ENCODE assay signal across 8 cellular contexts in the genomic region with DNA sequence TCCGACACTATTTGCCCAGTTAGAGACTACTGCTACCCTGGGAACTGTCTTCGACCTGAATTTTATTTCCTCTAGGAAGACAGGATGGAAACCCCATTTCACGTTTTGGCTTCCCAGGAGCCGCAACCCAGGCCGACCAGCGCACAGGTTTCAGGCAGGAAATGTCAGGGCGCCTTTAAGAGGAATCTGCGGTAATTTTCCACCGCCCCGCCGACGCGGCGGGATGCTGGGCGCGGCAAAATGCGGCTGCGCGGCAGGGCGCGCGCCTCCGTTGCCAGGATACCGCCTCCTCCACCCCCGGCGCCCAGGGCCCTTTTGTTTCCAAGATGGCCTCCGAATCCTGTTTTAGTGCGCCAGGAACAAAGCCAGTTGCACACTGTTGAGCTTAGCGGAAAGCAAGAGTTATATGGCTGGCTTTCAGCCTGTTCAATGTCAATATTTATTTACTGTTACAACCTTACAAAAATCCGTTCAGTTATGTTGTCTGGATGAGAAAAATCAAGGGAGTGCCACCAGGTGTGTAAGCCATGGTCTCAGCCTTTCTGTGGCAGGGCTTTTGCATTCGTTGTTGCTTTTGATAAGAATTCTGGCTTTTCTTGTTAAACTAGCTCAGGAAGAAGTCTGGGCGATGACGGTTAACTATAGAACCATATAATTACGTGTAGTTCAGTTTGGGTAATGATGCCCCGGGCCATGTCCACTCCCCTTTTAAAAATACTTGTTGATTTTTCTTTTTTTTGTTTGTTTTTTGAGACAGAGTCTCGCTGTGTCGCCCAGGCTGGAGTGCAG.
DNase-seq lines count a peak whose midpoint lies in the region; ATAC-seq, FAIRE-seq and TF ChIP-seq lines count a peak whose summit lies in the region.

No MANE protein-coding gene starts in this region.

- 13 to 14% methylated on average over 37 of the region's 37 CpGs for WGBS in heart right ventricle, 2 donors
- 10 to 12% methylated on average over 35 to 36 of the region's 37 CpGs for WGBS in upper lobe of left lung, 2 donors

- H3K9me3 ChIP-seq in adipocyte (ENCODE audit: control insufficient read depth, low read length) (no peaks in the 10 kb centered on the region), heart right ventricle (no peaks in the 10 kb centered on the region), upper lobe of left lung (no peaks in the 10 kb centered on the region)

- H3K9ac ChIP-seq in adipocyte (ENCODE audit: low read length), result peak overlapping the region; percentile 88

- peak overlapping the region; percentile 83 for H3K4me3 ChIP-seq in adipocyte (ENCODE audit: low read length)
- H3K4me3 ChIP-seq in heart right ventricle, result peak overlapping the region in 9 of 10 donors; percentile 25 to 57 (median 52)
- peak overlapping the region in 3 of 4 donors; percentile 26 to 49 (median 46) for H3K4me3 ChIP-seq in upper lobe of left lung

- peaks cover 15% of the 10 kb centered on the region for H3K4me1 ChIP-seq in adipocyte (ENCODE audit: control insufficient read depth, insufficient read depth, low read length)
- peaks cover 0 to 32% (median 13%) of the 10 kb centered on the region in 9 donors for H3K4me1 ChIP-seq in heart right ventricle
- peaks cover 16 to 35% (median 27%) of the 10 kb centered on the region in 4 donors for H3K4me1 ChIP-seq in upper lobe of left lung

- DNase-seq in GM12892 (ENCODE audit: insufficient read length) (peak; percentile 91), NCI-H1417 treated with DMSO at 0.1 percent for 48 hours (lab: John Stamatoyannopoulos, UW) (peak; percentile 92), SW480 (ENCODE audit: low spot score) (peak; percentile 93), adipocyte (ENCODE audit: low read depth) (peak; percentile 98), heart right ventricle (peak; percentile 93), posterior vena cava (ENCODE audit: low spot score) (peak; percentile 97), upper lobe of left lung (peak; percentile 92 to 97)

- peak; percentile 83 for FAIRE-seq in GM12892 (lab: Jason Lieb, UNC)

- peak in 1 of 4 donors; percentile 50 for TF ChIP-seq EP300 in upper lobe of left lung (IDR thresholded peaks at IDR 0.05)

- TF ChIP-seq CTCF in heart right ventricle (IDR thresholded peaks at IDR 0.05) (no peak), upper lobe of left lung (IDR thresholded peaks at IDR 0.05) (peak in 2 of 6 experiments; percentile 9 to 29)

- peak; percentile 71 for ATAC-seq in HG02840 (IDR thresholded peaks at IDR 0.05; ENCODE audit: low FRiP score, unreplicated experiment)
- ATAC-seq in heart right ventricle, result peak; percentile 95 to 99 (median 98)
- ATAC-seq in upper lobe of left lung (ENCODE audit: low FRiP score in 2 of 2), result peak; percentile 93 to 98

- H3K36me3 ChIP-seq in adipocyte (ENCODE audit: control insufficient read depth, insufficient read depth, low read length, severe bottlenecking) (no peaks in the 10 kb centered on the region), heart right ventricle (no peaks in the 10 kb centered on the region), upper lobe of left lung (no peaks in the 10 kb centered on the region)

- intact Hi-C loops in heart right ventricle (cut with DNase I), result loop anchor here in 3 of 10 donors (1.0 kb wide), 4 partner anchors 10 to 11 kb away; no protein-coding TSS in a partner anchor
- intact Hi-C loops in posterior vena cava (cut with DNase I), result no loop called here

- TF ChIP-seq POLR2A in GM12892 (IDR thresholded peaks at IDR 0.05; ENCODE audit: low read depth, low read length) (peak; percentile 77), upper lobe of left lung (IDR thresholded peaks at IDR 0.05) (peak in 3 of 4 donors; percentile 27 to 82 (median 70))

- H3K27ac ChIP-seq in heart right ventricle (peak overlapping the region; percentile 43 to 91 (median 86)), upper lobe of left lung (peak overlapping the region; percentile 83 to 87 (median 85))

- no peaks in the 10 kb centered on the region for H3K27me3 ChIP-seq in adipocyte (replicated peaks; ENCODE audit: control insufficient read depth, insufficient read depth, low read length)
- no peaks in the 10 kb centered on the region for H3K27me3 ChIP-seq in heart right ventricle
- no peaks in the 10 kb centered on the region for H3K27me3 ChIP-seq in upper lobe of left lung

Comparison
In these comparisons a context has a peak if more than half of its experiments do, and no peak if none do; other contexts are left out.
1. Peak in every context shown above with its lines: DNase-seq, ATAC-seq, H3K4me3 ChIP-seq and H3K27ac ChIP-seq.